3 cellular contexts compared by ENCODE assay signal in the genomic region with DNA sequence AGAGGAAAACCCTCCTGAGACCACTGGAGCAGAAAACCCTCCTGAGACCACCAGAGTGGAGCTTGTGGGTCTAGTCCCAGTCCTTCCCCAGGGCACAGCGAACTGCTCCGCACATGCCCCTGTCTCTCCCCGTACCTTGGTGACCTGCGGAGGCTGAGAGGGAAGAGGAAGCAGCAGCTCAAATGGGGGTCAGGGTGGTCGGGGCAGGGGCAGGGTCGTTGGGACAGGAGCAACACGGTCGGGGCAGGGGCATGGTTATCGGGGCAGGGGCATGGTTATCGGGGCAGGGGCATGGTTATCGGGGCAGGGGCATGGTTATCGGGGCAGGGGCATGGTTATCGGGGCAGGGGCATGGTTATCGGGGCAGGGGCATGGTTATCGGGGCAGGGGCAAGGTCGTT. TPM values are rescaled to one million over a fixed set of nuclear protein-coding genes. Genes with fewer than 3 reads are reported as not detected.
"Had no signal": no experiment of that assay in that cellular context is flagged by ENCODE, and none has a peak within 500 bp of the region (broad histone marks: within the 10 kb centered on the region; RNA-seq: fewer than 3 reads in every experiment).

No MANE protein-coding gene starts in this region.

RNA-seq across cellular contexts. Expression of gene UTS2R, which starts 40.5 kb away (rescaled TPM):
- total RNA-seq: M059J, MCF 10A, NCI-H460 had no signal
